Comparison of ENCODE assay signal across 8 cellular contexts in the genomic region with DNA sequence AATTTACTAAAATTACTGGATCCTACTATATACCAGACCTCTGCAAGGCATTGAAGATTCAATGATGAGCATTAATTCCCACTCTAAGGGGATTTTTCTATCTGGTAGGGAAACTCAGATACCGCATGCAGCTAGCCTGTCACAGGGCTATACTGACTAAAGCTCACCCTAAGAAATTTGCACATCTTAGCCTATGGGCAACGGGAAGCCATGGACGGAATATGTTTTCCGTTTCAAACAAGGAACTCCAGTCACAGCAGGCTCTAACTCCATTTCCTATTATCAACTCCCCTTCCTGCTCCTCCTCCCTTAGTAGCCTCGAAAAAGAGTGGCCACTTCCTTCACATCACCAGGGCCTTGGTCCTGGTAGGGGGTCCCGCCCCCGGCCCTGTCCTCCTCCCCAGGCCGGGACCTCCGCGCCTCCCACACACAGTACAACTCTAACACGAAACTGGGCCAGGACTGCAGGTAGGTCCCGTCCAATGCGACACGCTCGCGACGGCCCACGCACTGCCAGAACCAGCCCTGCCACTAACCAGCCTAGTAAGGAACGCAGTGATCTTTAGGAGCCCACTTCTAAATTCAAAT. TPM values are rescaled to one million over a fixed set of nuclear protein-coding genes. Genes with fewer than 3 reads are reported as not detected.
A peak's percentile ranks its signal among the peaks of the same experiment; 100 is the strongest.
DNase-seq lines count a peak whose midpoint lies in the region; ATAC-seq, FAIRE-seq and TF ChIP-seq lines count a peak whose summit lies in the region.

No MANE protein-coding gene starts in this region.

- peak; percentile 48 for DNase-seq in NK-92 treated with Interleukin-12 subunit alpha and Interleukin-12 subunit beta, amount 100 ng/mL, for 24 hours (lab: John Stamatoyannopoulos, UW)
- DNase-seq in NK-92 (lab: John Stamatoyannopoulos, UW; ENCODE audit: unreplicated experiment) (no peak), NCI-H2227 treated with DMSO at 0.1 percent for 48 hours (lab: John Stamatoyannopoulos, UW) (peak; percentile 56), GM12878 (ENCODE audit: low read depth, low spot score) (no peak), kidney tubule cell (ENCODE audit: low spot score) (peak; percentile 32), superior temporal gyrus (ENCODE audit: extremely low spot score) (peak; percentile 35), cerebellar cortex (ENCODE audit: low spot score) (no peak)

- no peaks in the 10 kb centered on the region; the same call in 1 of the 2 replicates for H3K4me1 ChIP-seq in GM12878 (ENCODE audit: control insufficient read depth, insufficient read depth, low read length)

- SMC1A ChIA-PET in GM12878 (lab: Charles Lee; ENCODE audit: uncharacterized antibody, unreplicated experiment): interaction anchor here (1.0 to 4.8 kb wide), 8 partner anchors 17 to 54 kb away, joined by 3 to 29 read pairs (median 7); partner anchors contain the start of gene ACTR1B

- intact Hi-C loops in GM12878 (cut with micrococcal nuclease; ENCODE audit: unreplicated experiment): loop anchor here (5.0 kb wide), 1 partner anchor 52 kb away; no protein-coding TSS in a partner anchor

- H3K4me2 ChIP-seq in GM12878 (ENCODE audit: control insufficient read depth, insufficient read depth): peak overlapping the region; percentile 64

- ATAC-seq in HG02623 (IDR thresholded peaks at IDR 0.05; ENCODE audit: unreplicated experiment) (peak; percentile 33), GM12878 (peak; percentile 63)

- no peaks in the 10 kb centered on the region for H4K20me1 ChIP-seq in GM12878 (ENCODE audit: control insufficient read depth, insufficient read depth)

- TF ChIP-seq CTCF in GM12878 (IDR thresholded peaks at IDR 0.05 in 2 of 3, conservative IDR thresholded peaks at IDR 0.05 in 1 of 3; ENCODE audit: control insufficient read depth in 2 of 3, extremely low read depth in 1 of 3, insufficient read depth in 1 of 3, low read depth in 3 of 3, low read length in 3 of 3): no peak

- TF ChIP-seq EP300 in GM12878 (IDR thresholded peaks at IDR 0.05; ENCODE audit: borderline replicate concordance in 1 of 2, control insufficient read depth in 1 of 2, low read depth in 2 of 2, low read length in 2 of 2): no peak

- POLR2A ChIA-PET in GM12878 (lab: Charles Lee): interaction anchor here (1.0 to 7.6 kb wide), 6 partner anchors 17 to 51 kb away, joined by 3 to 132 read pairs (median 6); partner anchors contain the start of gene ACTR1B

- peak overlapping the region; percentile 81 for H3K27ac ChIP-seq in GM12878 (ENCODE audit: control insufficient read depth, insufficient read depth)

- H3K9ac ChIP-seq in GM12878 (ENCODE audit: control insufficient read depth, insufficient read depth, low read length): peak overlapping the region; percentile 75

- BruUV-seq in GM12878 (replicated peaks; lab: Mats Ljungman, UMichigan): TSS peak; percentile 88

- peaks cover 0 to 14% of the 10 kb centered on the region in 2 experiments for H3K36me3 ChIP-seq in GM12878 (ENCODE audit: control insufficient read depth in 2 of 2, insufficient read depth in 2 of 2, low read length in 1 of 2)

- WGBS in GM12878 (ENCODE audit: insufficient coverage, insufficient replicate concordance, low lambda C conversion rate, missing lambda C conversion rate): 1% methylated on average over 19 of the region's 19 CpGs

- no peaks in the 10 kb centered on the region for H3K9me3 ChIP-seq in GM12878 (replicated peaks; ENCODE audit: control insufficient read depth, insufficient read depth, low read length)

- no peak for TF ChIP-seq POLR2A in GM12878 (IDR thresholded peaks at IDR 0.05; ENCODE audit: low read depth, low read length)

- peak overlapping the region; percentile 97 for H2AFZ ChIP-seq in GM12878 (ENCODE audit: control insufficient read depth, low read depth, low read length)

- RAD21 ChIA-PET in GM12878 (lab: Charles Lee; ENCODE audit: unreplicated experiment): interaction anchor here (1.0 to 3.9 kb wide), 7 partner anchors 18 to 55 kb away, joined by 3 to 48 read pairs (median 14); partner anchors contain the start of genes ACTR1B and ANKRD36B

- in situ Hi-C loops in GM12878 (cut with MboI): no loop called here

- CTCF ChIA-PET in GM12878 (lab: Yijun Ruan, JAX): interaction anchor here (1.1 to 4.0 kb wide), 6 partner anchors 10 to 55 kb away, joined by 3 to 22 read pairs (median 18); partner anchors contain the start of genes ACTR1B and ANKRD36B

- no peak for TF ChIP-seq RAD21 in GM12878 (IDR thresholded peaks at IDR 0.05; ENCODE audit: insufficient read depth, low read depth, low read length)

- H3K4me3 ChIP-seq in GM12878: peak overlapping the region; percentile 99

- H3K79me2 ChIP-seq in GM12878 (ENCODE audit: control insufficient read depth, insufficient read depth, low read length): peaks cover 18% of the 10 kb centered on the region

- no peaks in the 10 kb centered on the region for H3K27me3 ChIP-seq in GM12878 (replicated peaks in 1 of 2; ENCODE audit: control insufficient read depth in 2 of 2, insufficient read depth in 2 of 2, low read length in 1 of 2)

- FAIRE-seq in GM12878 (lab: Jason Lieb, UNC): no peak

RNA-seq across cellular contexts. Expression of gene COX5B, which starts 0.7 kb away (rescaled TPM):
- total RNA-seq in GM12878 (2013; cell fraction: nucleolus; rRNA removed): 36.3 and 36.8 TPM in 2 replicates
- total RNA-seq in GM12878 (2014; rRNA removed) (426 and 472 TPM in 2 replicates), GM12878 (2014; rRNA removed; fragmentation: Illumina TruSeq; extraction: Trizol) (120 and 128 TPM in 2 replicates), GM12878 (2021) (248 and 277 TPM in 2 replicates)
- 110 TPM for polyA plus RNA-seq in GM12878 (2011; ENCODE audit: low read depth)
- polyA plus RNA-seq in GM12878 (2011; rRNA removed) (260 and 333 TPM in 2 replicates), GM12878 (2014; fragmentation: Illumina TruSeq; extraction: Trizol) (17.3 and 69.5 TPM in 2 replicates), GM12878 (2014; fragmentation: Nextera tagmentation; extraction: Ambion mirVana) (100 to 1,000 TPM; 150 to 392 TPM), GM12878 (2014; rRNA removed) (475 and 518 TPM in 2 replicates), GM12878 (2016; fragmentation: Nextera tagmentation; extraction: Ambion mirVana) (100 to 1,000 TPM; 466 to 490 TPM)
- polyA plus RNA-seq in GM12878 (2011; cell fraction: cytosol; rRNA removed): 402 and 510 TPM in 2 replicates
- polyA plus RNA-seq in GM12878 (2011; cell fraction: nucleus; rRNA removed): 318 and 448 TPM in 2 replicates
- polyA plus RNA-seq in GM12878 (2012): 189 and 226 TPM in 2 replicates
- polyA minus RNA-seq in GM12878 (2011; rRNA and poly(A)+ RNA removed): 43.7 and 68.6 TPM in 2 replicates
- 59.8 and 64.1 TPM in 2 replicates for polyA minus RNA-seq in GM12878 (2011; cell fraction: cytosol; rRNA and poly(A)+ RNA removed)
- 29.5 and 45.5 TPM in 2 replicates for polyA minus RNA-seq in GM12878 (2011; cell fraction: nucleus; rRNA and poly(A)+ RNA removed)

RNA-seq across cellular contexts. Expression of gene ACTR1B, which starts 18.6 kb away (rescaled TPM):
- 73.9 and 75.5 TPM in 2 replicates for total RNA-seq in GM12878 (2013; cell fraction: nucleolus; rRNA removed)
- total RNA-seq in GM12878 (2014; rRNA removed) (42.6 and 45.4 TPM in 2 replicates), GM12878 (2014; rRNA removed; fragmentation: Illumina TruSeq; extraction: Trizol) (29.2 and 29.3 TPM in 2 replicates), GM12878 (2021) (57.3 and 59.2 TPM in 2 replicates)
- 21.5 TPM for polyA plus RNA-seq in GM12878 (2011; ENCODE audit: low read depth)
- polyA plus RNA-seq in GM12878 (2011; rRNA removed) (28.7 and 44.8 TPM in 2 replicates), GM12878 (2014; fragmentation: Illumina TruSeq; extraction: Trizol) (10.1 and 25.4 TPM in 2 replicates), GM12878 (2014; fragmentation: Nextera tagmentation; extraction: Ambion mirVana) (1 to 10 TPM; 1.3 to 5.2 TPM), GM12878 (2014; rRNA removed) (60.5 and 62.8 TPM in 2 replicates), GM12878 (2016; fragmentation: Nextera tagmentation; extraction: Ambion mirVana) (10 to 100 TPM; 44.8 to 51.5 TPM)
- 73.0 and 85.0 TPM in 2 replicates for polyA plus RNA-seq in GM12878 (2011; cell fraction: cytosol; rRNA removed)
- polyA plus RNA-seq in GM12878 (2011; cell fraction: nucleus; rRNA removed): 226 and 285 TPM in 2 replicates
- polyA plus RNA-seq in GM12878 (2012): 44.3 and 60.0 TPM in 2 replicates
- polyA minus RNA-seq in GM12878 (2011; rRNA and poly(A)+ RNA removed): 42.1 and 82.5 TPM in 2 replicates
- polyA minus RNA-seq in GM12878 (2011; cell fraction: cytosol; rRNA and poly(A)+ RNA removed): 22.9 and 23.1 TPM in 2 replicates
- 56.5 and 66.0 TPM in 2 replicates for polyA minus RNA-seq in GM12878 (2011; cell fraction: nucleus; rRNA and poly(A)+ RNA removed)

RNA-seq across cellular contexts. Expression of gene C2orf92, which starts 24.3 kb away (rescaled TPM):
- 46.6 and 50.3 TPM in 2 replicates for total RNA-seq in GM12878 (2013; cell fraction: nucleolus; rRNA removed)
- total RNA-seq in GM12878 (2014; rRNA removed) (3.7 and 3.8 TPM in 2 replicates), GM12878 (2014; rRNA removed; fragmentation: Illumina TruSeq; extraction: Trizol) (3.5 and 3.6 TPM in 2 replicates), GM12878 (2021) (3.4 and 3.5 TPM in 2 replicates)
- 3.6 TPM for polyA plus RNA-seq in GM12878 (2011; ENCODE audit: low read depth)
- polyA plus RNA-seq in GM12878 (2011; rRNA removed) (10.1 and 10.5 TPM in 2 replicates), GM12878 (2014; fragmentation: Illumina TruSeq; extraction: Trizol) (3.2 and 4.1 TPM in 2 replicates), GM12878 (2014; fragmentation: Nextera tagmentation; extraction: Ambion mirVana) (under 1 TPM; 0.40 to 0.75 TPM), GM12878 (2014; rRNA removed) (1.8 and 3.8 TPM in 2 replicates), GM12878 (2016; fragmentation: Nextera tagmentation; extraction: Ambion mirVana) (1 to 10 TPM; 2.1 to 4.5 TPM)
- polyA plus RNA-seq in GM12878 (2011; cell fraction: cytosol; rRNA removed): 3.8 and 4.4 TPM in 2 replicates
- polyA plus RNA-seq in GM12878 (2011; cell fraction: nucleus; rRNA removed): 25.1 and 36.4 TPM in 2 replicates
- 5.2 and 5.9 TPM in 2 replicates for polyA plus RNA-seq in GM12878 (2012)
- polyA minus RNA-seq in GM12878 (2011; rRNA and poly(A)+ RNA removed): 5.6 and 11.5 TPM in 2 replicates
- polyA minus RNA-seq in GM12878 (2011; cell fraction: cytosol; rRNA and poly(A)+ RNA removed): 2.8 and 4.4 TPM in 2 replicates
- polyA minus RNA-seq in GM12878 (2011; cell fraction: nucleus; rRNA and poly(A)+ RNA removed): 13.2 and 18.9 TPM in 2 replicates

RNA-seq across cellular contexts. Expression of gene ANKRD36B, which starts 55.5 kb away (rescaled TPM):
- 265 and 295 TPM in 2 replicates for total RNA-seq in GM12878 (2013; cell fraction: nucleolus; rRNA removed)
- total RNA-seq in GM12878 (2014; rRNA removed) (15.4 and 20.7 TPM in 2 replicates), GM12878 (2014; rRNA removed; fragmentation: Illumina TruSeq; extraction: Trizol) (21.4 and 21.8 TPM in 2 replicates), GM12878 (2021) (12.9 and 13.3 TPM in 2 replicates)
- polyA plus RNA-seq in GM12878 (2011; ENCODE audit: low read depth): 5.2 TPM
- polyA plus RNA-seq in GM12878 (2011; rRNA removed) (12.9 and 15.9 TPM in 2 replicates), GM12878 (2014; fragmentation: Illumina TruSeq; extraction: Trizol) (11.9 and 15.6 TPM in 2 replicates), GM12878 (2014; fragmentation: Nextera tagmentation; extraction: Ambion mirVana) (10 to 100 TPM in 1 of 2 experiments, 1 to 10 TPM in 1; 6.5 to 10.7 TPM), GM12878 (2014; rRNA removed) (10.0 and 10.9 TPM in 2 replicates), GM12878 (2016; fragmentation: Nextera tagmentation; extraction: Ambion mirVana) (10 to 100 TPM; 15.9 to 17.5 TPM)
- polyA plus RNA-seq in GM12878 (2011; cell fraction: cytosol; rRNA removed): 2.9 and 3.0 TPM in 2 replicates
- 66.1 and 84.7 TPM in 2 replicates for polyA plus RNA-seq in GM12878 (2011; cell fraction: nucleus; rRNA removed)
- 6.2 and 7.2 TPM in 2 replicates for polyA plus RNA-seq in GM12878 (2012)
- polyA minus RNA-seq in GM12878 (2011; rRNA and poly(A)+ RNA removed): 34.4 and 49.3 TPM in 2 replicates
- 4.4 and 8.7 TPM in 2 replicates for polyA minus RNA-seq in GM12878 (2011; cell fraction: cytosol; rRNA and poly(A)+ RNA removed)
- 104 and 126 TPM in 2 replicates for polyA minus RNA-seq in GM12878 (2011; cell fraction: nucleus; rRNA and poly(A)+ RNA removed)

Comparison
In these comparisons a context has a peak if more than half of its experiments do, and no peak if none do; other contexts are left out.
1. DNase-seq: peak in NK-92 treated with Interleukin-12 subunit alpha and Interleukin-12 subunit beta, amount 100 ng/mL, for 24 hours (single experiment), NCI-H2227 treated with DMSO at 0.1 percent for 48 hours (single experiment), kidney tubule cell (single experiment) and superior temporal gyrus (single experiment); none in NK-92 (single experiment), GM12878 (single experiment) and cerebellar cortex (single experiment).